1 cellular context compared by ENCODE assay signal in the genomic region with DNA sequence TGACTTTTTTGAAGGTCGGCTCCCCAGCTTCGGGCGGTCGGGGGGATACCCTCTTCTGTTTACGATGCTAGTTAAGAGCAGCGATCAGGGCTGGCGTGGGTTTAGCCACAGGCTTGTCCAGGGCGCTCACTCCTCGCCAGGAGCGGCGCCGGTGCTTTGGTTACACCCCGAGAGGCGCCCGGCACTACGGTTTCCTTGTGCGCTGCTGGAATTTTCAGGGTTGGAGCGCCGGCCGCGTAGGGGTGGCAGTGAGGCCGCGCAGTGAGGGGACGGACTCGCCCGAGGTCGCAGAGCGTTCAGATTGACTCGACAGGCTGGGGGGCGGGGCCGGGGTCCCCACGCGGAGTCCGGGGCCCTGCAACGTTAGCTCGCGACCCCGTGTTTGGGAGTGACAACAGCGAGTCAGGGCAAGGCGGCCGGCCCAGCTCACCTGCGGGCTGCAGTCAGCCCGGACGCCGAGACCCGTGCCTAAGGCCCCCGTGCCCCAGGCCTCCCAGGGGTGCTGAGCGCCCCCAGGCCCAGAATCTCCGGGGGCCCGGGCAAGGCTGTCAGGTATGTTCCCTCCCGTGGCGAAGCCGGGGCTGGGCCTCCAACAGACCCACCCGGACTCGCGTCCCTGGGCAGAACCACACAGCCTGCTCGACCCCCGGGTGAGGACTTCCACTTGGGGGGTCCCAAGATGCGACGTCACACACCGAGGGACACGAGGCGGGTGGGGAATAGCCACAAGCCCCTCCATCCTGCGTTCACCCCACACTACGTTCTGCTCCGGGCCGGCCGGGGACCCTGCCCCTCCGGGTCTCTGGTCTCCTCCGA.
TF ChIP-seq lines count a peak whose summit lies in the region.

No MANE protein-coding gene starts in this region.

TF ChIP-seq in WTC11, 78 proteins besides CTCF, POLR2A, EP300 and RAD21 (continued from another document):
- TF ChIP-seq GRHL2 (CRISPR knock-in tag; IDR thresholded peaks at IDR 0.05; ENCODE audit: insufficient replicate concordance, severe bottlenecking) (no peak), ZNF219 (CRISPR knock-in tag; IDR thresholded peaks at IDR 0.05; ENCODE audit: borderline replicate concordance) (peak; percentile 18; the same call in 1 of the 2 replicates), EMX1 (CRISPR knock-in tag; IDR thresholded peaks at IDR 0.05) (no peak), ZNF263 (CRISPR knock-in tag; IDR thresholded peaks at IDR 0.05; ENCODE audit: low read depth) (0 out of 2 replicates have a peak, but pooled peaks have one; percentile 37), ZNF671 (CRISPR knock-in tag; IDR thresholded peaks at IDR 0.05) (no peak), ELF4 (CRISPR knock-in tag; IDR thresholded peaks at IDR 0.05; ENCODE audit: low read depth) (no peak)
- TF ChIP-seq, protein P1, sequence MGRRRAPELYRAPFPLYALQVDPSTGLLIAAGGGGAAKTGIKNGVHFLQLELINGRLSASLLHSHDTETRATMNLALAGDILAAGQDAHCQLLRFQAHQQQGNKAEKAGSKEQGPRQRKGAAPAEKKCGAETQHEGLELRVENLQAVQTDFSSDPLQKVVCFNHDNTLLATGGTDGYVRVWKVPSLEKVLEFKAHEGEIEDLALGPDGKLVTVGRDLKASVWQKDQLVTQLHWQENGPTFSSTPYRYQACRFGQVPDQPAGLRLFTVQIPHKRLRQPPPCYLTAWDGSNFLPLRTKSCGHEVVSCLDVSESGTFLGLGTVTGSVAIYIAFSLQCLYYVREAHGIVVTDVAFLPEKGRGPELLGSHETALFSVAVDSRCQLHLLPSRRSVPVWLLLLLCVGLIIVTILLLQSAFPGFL (CRISPR knock-in tag; IDR thresholded peaks at IDR 0.05; ENCODE audit: borderline replicate concordance), result no peak
- TF ChIP-seq, protein P2, sequence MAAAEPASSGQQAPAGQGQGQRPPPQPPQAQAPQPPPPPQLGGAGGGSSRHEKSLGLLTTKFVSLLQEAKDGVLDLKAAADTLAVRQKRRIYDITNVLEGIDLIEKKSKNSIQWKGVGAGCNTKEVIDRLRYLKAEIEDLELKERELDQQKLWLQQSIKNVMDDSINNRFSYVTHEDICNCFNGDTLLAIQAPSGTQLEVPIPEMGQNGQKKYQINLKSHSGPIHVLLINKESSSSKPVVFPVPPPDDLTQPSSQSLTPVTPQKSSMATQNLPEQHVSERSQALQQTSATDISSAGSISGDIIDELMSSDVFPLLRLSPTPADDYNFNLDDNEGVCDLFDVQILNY (CRISPR knock-in tag; IDR thresholded peaks at IDR 0.05), result no peak
- TF ChIP-seq, protein P3, sequence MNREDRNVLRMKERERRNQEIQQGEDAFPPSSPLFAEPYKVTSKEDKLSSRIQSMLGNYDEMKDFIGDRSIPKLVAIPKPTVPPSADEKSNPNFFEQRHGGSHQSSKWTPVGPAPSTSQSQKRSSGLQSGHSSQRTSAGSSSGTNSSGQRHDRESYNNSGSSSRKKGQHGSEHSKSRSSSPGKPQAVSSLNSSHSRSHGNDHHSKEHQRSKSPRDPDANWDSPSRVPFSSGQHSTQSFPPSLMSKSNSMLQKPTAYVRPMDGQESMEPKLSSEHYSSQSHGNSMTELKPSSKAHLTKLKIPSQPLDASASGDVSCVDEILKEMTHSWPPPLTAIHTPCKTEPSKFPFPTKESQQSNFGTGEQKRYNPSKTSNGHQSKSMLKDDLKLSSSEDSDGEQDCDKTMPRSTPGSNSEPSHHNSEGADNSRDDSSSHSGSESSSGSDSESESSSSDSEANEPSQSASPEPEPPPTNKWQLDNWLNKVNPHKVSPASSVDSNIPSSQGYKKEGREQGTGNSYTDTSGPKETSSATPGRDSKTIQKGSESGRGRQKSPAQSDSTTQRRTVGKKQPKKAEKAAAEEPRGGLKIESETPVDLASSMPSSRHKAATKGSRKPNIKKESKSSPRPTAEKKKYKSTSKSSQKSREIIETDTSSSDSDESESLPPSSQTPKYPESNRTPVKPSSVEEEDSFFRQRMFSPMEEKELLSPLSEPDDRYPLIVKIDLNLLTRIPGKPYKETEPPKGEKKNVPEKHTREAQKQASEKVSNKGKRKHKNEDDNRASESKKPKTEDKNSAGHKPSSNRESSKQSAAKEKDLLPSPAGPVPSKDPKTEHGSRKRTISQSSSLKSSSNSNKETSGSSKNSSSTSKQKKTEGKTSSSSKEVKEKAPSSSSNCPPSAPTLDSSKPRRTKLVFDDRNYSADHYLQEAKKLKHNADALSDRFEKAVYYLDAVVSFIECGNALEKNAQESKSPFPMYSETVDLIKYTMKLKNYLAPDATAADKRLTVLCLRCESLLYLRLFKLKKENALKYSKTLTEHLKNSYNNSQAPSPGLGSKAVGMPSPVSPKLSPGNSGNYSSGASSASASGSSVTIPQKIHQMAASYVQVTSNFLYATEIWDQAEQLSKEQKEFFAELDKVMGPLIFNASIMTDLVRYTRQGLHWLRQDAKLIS (CRISPR knock-in tag; IDR thresholded peaks at IDR 0.05; ENCODE audit: borderline replicate concordance), result no peak
- TF ChIP-seq, protein P4, sequence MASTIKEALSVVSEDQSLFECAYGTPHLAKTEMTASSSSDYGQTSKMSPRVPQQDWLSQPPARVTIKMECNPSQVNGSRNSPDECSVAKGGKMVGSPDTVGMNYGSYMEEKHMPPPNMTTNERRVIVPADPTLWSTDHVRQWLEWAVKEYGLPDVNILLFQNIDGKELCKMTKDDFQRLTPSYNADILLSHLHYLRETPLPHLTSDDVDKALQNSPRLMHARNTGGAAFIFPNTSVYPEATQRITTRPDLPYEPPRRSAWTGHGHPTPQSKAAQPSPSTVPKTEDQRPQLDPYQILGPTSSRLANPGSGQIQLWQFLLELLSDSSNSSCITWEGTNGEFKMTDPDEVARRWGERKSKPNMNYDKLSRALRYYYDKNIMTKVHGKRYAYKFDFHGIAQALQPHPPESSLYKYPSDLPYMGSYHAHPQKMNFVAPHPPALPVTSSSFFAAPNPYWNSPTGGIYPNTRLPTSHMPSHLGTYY (CRISPR knock-in tag; IDR thresholded peaks at IDR 0.05), result no peak
- TF ChIP-seq, protein P5, sequence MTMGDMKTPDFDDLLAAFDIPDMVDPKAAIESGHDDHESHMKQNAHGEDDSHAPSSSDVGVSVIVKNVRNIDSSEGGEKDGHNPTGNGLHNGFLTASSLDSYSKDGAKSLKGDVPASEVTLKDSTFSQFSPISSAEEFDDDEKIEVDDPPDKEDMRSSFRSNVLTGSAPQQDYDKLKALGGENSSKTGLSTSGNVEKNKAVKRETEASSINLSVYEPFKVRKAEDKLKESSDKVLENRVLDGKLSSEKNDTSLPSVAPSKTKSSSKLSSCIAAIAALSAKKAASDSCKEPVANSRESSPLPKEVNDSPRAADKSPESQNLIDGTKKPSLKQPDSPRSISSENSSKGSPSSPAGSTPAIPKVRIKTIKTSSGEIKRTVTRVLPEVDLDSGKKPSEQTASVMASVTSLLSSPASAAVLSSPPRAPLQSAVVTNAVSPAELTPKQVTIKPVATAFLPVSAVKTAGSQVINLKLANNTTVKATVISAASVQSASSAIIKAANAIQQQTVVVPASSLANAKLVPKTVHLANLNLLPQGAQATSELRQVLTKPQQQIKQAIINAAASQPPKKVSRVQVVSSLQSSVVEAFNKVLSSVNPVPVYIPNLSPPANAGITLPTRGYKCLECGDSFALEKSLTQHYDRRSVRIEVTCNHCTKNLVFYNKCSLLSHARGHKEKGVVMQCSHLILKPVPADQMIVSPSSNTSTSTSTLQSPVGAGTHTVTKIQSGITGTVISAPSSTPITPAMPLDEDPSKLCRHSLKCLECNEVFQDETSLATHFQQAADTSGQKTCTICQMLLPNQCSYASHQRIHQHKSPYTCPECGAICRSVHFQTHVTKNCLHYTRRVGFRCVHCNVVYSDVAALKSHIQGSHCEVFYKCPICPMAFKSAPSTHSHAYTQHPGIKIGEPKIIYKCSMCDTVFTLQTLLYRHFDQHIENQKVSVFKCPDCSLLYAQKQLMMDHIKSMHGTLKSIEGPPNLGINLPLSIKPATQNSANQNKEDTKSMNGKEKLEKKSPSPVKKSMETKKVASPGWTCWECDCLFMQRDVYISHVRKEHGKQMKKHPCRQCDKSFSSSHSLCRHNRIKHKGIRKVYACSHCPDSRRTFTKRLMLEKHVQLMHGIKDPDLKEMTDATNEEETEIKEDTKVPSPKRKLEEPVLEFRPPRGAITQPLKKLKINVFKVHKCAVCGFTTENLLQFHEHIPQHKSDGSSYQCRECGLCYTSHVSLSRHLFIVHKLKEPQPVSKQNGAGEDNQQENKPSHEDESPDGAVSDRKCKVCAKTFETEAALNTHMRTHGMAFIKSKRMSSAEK (CRISPR knock-in tag; IDR thresholded peaks at IDR 0.05; ENCODE audit: borderline replicate concordance), result no peak
TF ChIP-seq in WTC11: peak in this region for 7.
